Comparison of ENCODE assay signal across 1 cellular context in the genomic region with DNA sequence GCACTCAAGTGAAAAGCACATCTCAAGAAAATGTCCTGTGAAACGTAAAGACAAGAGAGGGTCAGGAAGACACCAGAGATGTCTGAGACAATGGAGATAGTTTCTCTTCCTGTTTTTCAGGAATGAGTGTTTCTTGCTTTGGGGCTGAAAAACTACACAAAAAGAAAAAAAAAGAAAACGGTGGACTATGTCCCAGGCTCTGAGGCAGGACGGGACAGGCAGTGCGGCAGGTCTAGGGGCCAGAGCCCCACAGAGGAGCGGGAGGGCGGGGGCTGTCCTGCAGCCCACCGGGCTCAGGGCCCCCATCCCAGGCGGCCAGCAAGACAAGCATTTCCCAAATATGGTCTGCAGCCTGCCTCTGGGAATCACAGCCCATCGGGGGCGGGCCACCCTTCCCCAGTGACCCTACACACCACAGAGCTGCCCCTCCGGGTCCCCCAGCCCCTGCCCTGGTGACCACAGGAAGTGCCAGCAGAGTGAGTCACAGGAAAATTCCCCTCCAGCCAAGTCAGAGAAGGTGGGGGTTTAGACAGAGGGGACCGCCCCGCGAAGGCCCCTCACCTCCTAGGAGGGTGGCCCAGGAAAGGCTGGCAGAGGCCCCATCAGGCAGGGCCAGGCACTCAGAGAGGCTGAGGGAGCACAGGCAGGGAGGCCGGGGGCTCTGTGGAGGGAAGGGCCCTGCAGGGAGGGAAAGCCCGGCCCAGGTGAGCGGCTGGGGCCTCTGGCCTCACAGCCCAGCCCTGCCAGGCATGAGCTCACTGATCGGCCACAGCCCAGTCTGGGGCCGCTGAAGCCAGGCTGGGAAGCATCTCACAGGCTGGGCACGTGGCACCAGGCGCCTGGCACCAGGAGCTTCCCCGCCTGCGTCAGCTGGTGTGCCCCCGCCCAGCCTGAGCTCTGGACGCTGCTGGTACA.
A peak's percentile ranks its signal among the peaks of the same experiment; 100 is the strongest.
TF ChIP-seq lines count a peak whose summit lies in the region.

No MANE protein-coding gene starts in this region.

TF ChIP-seq in HepG2, 621 proteins besides CTCF, POLR2A, EP300 and RAD21 (continued from another document and continues in another):
- TF ChIP-seq, protein P1, sequence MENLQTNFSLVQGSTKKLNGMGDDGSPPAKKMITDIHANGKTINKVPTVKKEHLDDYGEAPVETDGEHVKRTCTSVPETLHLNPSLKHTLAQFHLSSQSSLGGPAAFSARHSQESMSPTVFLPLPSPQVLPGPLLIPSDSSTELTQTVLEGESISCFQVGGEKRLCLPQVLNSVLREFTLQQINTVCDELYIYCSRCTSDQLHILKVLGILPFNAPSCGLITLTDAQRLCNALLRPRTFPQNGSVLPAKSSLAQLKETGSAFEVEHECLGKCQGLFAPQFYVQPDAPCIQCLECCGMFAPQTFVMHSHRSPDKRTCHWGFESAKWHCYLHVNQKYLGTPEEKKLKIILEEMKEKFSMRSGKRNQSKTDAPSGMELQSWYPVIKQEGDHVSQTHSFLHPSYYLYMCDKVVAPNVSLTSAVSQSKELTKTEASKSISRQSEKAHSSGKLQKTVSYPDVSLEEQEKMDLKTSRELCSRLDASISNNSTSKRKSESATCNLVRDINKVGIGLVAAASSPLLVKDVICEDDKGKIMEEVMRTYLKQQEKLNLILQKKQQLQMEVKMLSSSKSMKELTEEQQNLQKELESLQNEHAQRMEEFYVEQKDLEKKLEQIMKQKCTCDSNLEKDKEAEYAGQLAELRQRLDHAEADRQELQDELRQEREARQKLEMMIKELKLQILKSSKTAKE (CRISPR knock-in tag; IDR thresholded peaks at IDR 0.05; ENCODE audit: borderline replicate concordance): peak; percentile 87; the same call in 1 of the 2 replicates
- TF ChIP-seq, protein P2, sequence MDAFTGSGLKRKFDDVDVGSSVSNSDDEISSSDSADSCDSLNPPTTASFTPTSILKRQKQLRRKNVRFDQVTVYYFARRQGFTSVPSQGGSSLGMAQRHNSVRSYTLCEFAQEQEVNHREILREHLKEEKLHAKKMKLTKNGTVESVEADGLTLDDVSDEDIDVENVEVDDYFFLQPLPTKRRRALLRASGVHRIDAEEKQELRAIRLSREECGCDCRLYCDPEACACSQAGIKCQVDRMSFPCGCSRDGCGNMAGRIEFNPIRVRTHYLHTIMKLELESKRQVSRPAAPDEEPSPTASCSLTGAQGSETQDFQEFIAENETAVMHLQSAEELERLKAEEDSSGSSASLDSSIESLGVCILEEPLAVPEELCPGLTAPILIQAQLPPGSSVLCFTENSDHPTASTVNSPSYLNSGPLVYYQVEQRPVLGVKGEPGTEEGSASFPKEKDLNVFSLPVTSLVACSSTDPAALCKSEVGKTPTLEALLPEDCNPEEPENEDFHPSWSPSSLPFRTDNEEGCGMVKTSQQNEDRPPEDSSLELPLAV (CRISPR knock-in tag; conservative IDR thresholded peaks at IDR 0.05; ENCODE audit: low read depth): no peak
- TF ChIP-seq, protein P3, sequence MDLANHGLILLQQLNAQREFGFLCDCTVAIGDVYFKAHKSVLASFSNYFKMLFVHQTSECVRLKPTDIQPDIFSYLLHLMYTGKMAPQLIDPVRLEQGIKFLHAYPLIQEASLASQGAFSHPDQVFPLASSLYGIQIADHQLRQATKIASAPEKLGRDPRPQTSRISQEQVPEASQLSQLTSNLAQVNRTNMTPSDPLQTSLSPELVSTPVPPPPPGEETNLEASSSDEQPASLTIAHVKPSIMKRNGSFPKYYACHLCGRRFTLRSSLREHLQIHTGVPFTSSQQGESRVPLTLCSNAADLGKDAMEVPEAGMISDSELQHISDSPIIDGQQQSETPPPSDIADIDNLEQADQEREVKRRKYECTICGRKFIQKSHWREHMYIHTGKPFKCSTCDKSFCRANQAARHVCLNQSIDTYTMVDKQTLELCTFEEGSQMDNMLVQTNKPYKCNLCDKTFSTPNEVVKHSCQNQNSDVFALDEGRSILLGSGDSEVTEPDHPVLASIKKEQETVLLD (CRISPR knock-in tag; IDR thresholded peaks at IDR 0.05; ENCODE audit: low read depth): no peak
- TF ChIP-seq ZNF883 (CRISPR knock-in tag; IDR thresholded peaks at IDR 0.05; ENCODE audit: not compliant biosample characterization) (peak; percentile 86), ZFY (CRISPR knock-in tag; IDR thresholded peaks at IDR 0.05) (peak; percentile 93), REL (CRISPR knock-in tag; conservative IDR thresholded peaks at IDR 0.05) (no peak), ZNF792 (CRISPR knock-in tag; IDR thresholded peaks at IDR 0.05) (peak; percentile 84), SRF (IDR thresholded peaks at IDR 0.05; ENCODE audit: low read depth, low read length) (peak; percentile 98), ZNF180 (CRISPR knock-in tag; IDR thresholded peaks at IDR 0.05; ENCODE audit: borderline replicate concordance, low read depth) (no peak), ZNF30 (CRISPR knock-in tag; IDR thresholded peaks at IDR 0.05) (no peak), MAF1 (CRISPR knock-in tag; IDR thresholded peaks at IDR 0.05; ENCODE audit: borderline replicate concordance) (no peak), ZNF7 (CRISPR knock-in tag; IDR thresholded peaks at IDR 0.05) (no peak; the same call in 1 of the 2 replicates), PHB2 (IDR thresholded peaks at IDR 0.05; ENCODE audit: partially characterized antibody) (no peak), ZNF556 (CRISPR knock-in tag; IDR thresholded peaks at IDR 0.05; ENCODE audit: borderline replicate concordance) (peak; percentile 91), U2AF1 (optimal IDR thresholded peaks at IDR 0.05; ENCODE audit: low read depth, low read length) (no peak), SRSF4 (IDR thresholded peaks at IDR 0.05; ENCODE audit: low read depth, low read length, poor library complexity, severe bottlenecking) (no peak), NCOA1 (CRISPR knock-in tag; IDR thresholded peaks at IDR 0.05) (peak; percentile 93), RBM39 (IDR thresholded peaks at IDR 0.05; ENCODE audit: low read depth, low read length, poor library complexity, severe bottlenecking) (peak; percentile 89), HNRNPK (IDR thresholded peaks at IDR 0.05; ENCODE audit: low read depth, low read length, poor library complexity, severe bottlenecking) (peak; percentile 69), FLYWCH1 (CRISPR knock-in tag; IDR thresholded peaks at IDR 0.05) (no peak), SNAI1 (CRISPR knock-in tag; IDR thresholded peaks at IDR 0.05; ENCODE audit: borderline replicate concordance) (peak; percentile 96; the same call in 1 of the 2 replicates)
- TF ChIP-seq, protein P4, sequence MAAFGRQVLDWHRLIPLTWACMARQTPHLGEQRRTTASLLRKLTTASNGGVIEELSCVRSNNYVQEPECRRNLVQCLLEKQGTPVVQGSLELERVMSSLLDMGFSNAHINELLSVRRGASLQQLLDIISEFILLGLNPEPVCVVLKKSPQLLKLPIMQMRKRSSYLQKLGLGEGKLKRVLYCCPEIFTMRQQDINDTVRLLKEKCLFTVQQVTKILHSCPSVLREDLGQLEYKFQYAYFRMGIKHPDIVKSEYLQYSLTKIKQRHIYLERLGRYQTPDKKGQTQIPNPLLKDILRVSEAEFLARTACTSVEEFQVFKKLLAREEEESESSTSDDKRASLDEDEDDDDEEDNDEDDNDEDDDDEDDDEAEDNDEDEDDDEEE (CRISPR knock-in tag; IDR thresholded peaks at IDR 0.05): peak; percentile 87; the same call in 1 of the 2 replicates
- TF ChIP-seq, protein P5, sequence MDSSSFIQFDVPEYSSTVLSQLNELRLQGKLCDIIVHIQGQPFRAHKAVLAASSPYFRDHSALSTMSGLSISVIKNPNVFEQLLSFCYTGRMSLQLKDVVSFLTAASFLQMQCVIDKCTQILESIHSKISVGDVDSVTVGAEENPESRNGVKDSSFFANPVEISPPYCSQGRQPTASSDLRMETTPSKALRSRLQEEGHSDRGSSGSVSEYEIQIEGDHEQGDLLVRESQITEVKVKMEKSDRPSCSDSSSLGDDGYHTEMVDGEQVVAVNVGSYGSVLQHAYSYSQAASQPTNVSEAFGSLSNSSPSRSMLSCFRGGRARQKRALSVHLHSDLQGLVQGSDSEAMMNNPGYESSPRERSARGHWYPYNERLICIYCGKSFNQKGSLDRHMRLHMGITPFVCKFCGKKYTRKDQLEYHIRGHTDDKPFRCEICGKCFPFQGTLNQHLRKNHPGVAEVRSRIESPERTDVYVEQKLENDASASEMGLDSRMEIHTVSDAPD (CRISPR knock-in tag; IDR thresholded peaks at IDR 0.05): no peak
- TF ChIP-seq, protein P6, sequence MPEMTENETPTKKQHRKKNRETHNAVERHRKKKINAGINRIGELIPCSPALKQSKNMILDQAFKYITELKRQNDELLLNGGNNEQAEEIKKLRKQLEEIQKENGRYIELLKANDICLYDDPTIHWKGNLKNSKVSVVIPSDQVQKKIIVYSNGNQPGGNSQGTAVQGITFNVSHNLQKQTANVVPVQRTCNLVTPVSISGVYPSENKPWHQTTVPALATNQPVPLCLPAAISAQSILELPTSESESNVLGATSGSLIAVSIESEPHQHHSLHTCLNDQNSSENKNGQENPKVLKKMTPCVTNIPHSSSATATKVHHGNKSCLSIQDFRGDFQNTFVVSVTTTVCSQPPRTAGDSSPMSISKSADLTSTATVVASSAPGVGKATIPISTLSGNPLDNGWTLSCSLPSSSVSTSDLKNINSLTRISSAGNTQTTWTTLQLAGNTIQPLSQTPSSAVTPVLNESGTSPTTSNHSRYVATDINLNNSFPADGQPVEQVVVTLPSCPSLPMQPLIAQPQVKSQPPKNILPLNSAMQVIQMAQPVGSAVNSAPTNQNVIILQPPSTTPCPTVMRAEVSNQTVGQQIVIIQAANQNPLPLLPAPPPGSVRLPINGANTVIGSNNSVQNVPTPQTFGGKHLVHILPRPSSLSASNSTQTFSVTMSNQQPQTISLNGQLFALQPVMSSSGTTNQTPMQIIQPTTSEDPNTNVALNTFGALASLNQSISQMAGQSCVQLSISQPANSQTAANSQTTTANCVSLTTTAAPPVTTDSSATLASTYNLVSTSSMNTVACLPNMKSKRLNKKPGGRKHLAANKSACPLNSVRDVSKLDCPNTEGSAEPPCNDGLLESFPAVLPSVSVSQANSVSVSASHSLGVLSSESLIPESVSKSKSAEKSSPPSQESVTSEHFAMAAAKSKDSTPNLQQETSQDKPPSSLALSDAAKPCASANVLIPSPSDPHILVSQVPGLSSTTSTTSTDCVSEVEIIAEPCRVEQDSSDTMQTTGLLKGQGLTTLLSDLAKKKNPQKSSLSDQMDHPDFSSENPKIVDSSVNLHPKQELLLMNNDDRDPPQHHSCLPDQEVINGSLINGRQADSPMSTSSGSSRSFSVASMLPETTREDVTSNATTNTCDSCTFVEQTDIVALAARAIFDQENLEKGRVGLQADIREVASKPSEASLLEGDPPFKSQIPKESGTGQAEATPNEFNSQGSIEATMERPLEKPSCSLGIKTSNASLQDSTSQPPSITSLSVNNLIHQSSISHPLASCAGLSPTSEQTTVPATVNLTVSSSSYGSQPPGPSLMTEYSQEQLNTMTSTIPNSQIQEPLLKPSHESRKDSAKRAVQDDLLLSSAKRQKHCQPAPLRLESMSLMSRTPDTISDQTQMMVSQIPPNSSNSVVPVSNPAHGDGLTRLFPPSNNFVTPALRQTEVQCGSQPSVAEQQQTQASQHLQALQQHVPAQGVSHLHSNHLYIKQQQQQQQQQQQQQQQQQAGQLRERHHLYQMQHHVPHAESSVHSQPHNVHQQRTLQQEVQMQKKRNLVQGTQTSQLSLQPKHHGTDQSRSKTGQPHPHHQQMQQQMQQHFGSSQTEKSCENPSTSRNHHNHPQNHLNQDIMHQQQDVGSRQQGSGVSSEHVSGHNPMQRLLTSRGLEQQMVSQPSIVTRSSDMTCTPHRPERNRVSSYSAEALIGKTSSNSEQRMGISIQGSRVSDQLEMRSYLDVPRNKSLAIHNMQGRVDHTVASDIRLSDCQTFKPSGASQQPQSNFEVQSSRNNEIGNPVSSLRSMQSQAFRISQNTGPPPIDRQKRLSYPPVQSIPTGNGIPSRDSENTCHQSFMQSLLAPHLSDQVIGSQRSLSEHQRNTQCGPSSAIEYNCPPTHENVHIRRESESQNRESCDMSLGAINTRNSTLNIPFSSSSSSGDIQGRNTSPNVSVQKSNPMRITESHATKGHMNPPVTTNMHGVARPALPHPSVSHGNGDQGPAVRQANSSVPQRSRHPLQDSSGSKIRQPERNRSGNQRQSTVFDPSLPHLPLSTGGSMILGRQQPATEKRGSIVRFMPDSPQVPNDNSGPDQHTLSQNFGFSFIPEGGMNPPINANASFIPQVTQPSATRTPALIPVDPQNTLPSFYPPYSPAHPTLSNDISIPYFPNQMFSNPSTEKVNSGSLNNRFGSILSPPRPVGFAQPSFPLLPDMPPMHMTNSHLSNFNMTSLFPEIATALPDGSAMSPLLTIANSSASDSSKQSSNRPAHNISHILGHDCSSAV (CRISPR knock-in tag; IDR thresholded peaks at IDR 0.05; ENCODE audit: borderline replicate concordance): no peak
- TF ChIP-seq, protein P7, sequence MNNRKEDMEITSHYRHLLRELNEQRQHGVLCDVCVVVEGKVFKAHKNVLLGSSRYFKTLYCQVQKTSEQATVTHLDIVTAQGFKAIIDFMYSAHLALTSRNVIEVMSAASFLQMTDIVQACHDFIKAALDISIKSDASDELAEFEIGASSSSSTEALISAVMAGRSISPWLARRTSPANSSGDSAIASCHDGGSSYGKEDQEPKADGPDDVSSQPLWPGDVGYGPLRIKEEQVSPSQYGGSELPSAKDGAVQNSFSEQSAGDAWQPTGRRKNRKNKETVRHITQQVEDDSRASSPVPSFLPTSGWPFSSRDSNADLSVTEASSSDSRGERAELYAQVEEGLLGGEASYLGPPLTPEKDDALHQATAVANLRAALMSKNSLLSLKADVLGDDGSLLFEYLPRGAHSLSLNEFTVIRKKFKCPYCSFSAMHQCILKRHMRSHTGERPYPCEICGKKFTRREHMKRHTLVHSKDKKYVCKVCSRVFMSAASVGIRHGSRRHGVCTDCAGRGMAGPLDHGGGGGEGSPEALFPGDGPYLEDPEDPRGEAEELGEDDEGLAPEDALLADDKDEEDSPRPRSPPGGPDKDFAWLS (CRISPR knock-in tag; IDR thresholded peaks at IDR 0.05; ENCODE audit: borderline replicate concordance): peak; percentile 88; the same call in 1 of the 2 replicates
- TF ChIP-seq, protein P8, sequence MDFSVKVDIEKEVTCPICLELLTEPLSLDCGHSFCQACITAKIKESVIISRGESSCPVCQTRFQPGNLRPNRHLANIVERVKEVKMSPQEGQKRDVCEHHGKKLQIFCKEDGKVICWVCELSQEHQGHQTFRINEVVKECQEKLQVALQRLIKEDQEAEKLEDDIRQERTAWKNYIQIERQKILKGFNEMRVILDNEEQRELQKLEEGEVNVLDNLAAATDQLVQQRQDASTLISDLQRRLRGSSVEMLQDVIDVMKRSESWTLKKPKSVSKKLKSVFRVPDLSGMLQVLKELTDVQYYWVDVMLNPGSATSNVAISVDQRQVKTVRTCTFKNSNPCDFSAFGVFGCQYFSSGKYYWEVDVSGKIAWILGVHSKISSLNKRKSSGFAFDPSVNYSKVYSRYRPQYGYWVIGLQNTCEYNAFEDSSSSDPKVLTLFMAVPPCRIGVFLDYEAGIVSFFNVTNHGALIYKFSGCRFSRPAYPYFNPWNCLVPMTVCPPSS (IDR thresholded peaks at IDR 0.05): no peak
- TF ChIP-seq, protein P9, sequence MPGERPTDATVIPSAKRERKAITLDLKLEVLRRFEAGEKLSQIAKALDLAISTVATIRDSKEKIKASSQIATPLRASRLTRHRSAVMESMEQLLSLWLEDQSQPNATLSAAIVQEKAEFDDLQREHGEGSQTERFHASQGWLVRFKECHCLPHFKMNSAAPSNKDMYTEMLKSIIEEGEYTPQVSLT (CRISPR knock-in tag; IDR thresholded peaks at IDR 0.05; ENCODE audit: borderline replicate concordance, low read depth): no peak
- TF ChIP-seq, protein P10, sequence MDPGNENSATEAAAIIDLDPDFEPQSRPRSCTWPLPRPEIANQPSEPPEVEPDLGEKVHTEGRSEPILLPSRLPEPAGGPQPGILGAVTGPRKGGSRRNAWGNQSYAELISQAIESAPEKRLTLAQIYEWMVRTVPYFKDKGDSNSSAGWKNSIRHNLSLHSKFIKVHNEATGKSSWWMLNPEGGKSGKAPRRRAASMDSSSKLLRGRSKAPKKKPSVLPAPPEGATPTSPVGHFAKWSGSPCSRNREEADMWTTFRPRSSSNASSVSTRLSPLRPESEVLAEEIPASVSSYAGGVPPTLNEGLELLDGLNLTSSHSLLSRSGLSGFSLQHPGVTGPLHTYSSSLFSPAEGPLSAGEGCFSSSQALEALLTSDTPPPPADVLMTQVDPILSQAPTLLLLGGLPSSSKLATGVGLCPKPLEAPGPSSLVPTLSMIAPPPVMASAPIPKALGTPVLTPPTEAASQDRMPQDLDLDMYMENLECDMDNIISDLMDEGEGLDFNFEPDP (CRISPR knock-in tag; conservative IDR thresholded peaks at IDR 0.05): no peak
